ENCODE assay signal across 22 cellular contexts in the genomic region with DNA sequence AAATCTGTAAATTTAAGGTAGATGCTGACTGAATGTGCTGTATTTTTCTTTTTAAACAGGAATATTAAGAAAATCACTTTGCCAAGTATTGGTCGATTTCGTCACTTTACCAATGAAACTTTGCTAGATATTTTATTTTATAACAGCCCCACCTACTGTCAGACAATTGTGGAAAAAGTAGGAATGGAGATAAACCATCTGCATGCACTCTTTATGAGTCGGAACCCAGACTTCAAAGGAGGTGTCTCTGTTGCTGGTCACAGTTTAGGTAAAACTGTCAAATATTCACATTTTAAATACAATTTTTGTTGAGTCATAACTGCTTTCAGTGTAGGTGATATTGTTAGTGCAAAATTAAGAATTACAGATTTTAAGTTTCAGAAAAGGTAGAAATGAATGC. TPM values are rescaled to one million over a fixed set of nuclear protein-coding genes. Genes with fewer than 3 reads are reported as not detected.
DNase-seq lines count a peak whose midpoint lies in the region; ATAC-seq and TF ChIP-seq lines count a peak whose summit lies in the region.
"Had no signal": no experiment of that assay in that cellular context is flagged by ENCODE, and none has a peak within 500 bp of the region (broad histone marks: within the 10 kb centered on the region; RNA-seq: fewer than 3 reads in every experiment).

No MANE protein-coding gene starts in this region.

- H3K36me3 ChIP-seq in osteoblast (ENCODE audit: insufficient read depth, low read length) = peaks cover 80% of the 10 kb centered on the region

- peaks cover 6% of the 10 kb centered on the region for H3K79me2 ChIP-seq in osteoblast (ENCODE audit: insufficient read depth, low read length)

- CTCF ChIA-PET in activated CD4-positive, alpha-beta T cell treated with anti-CD3 and anti-CD28 coated beads for 36 hours (lab: Charles Lee) = no interaction called here

- TF ChIP-seq CTCF in choroid plexus epithelial cell (conservative IDR thresholded peaks at IDR 0.05; ENCODE audit: low read depth, low read length) (no peak), osteoblast (IDR thresholded peaks at IDR 0.05; ENCODE audit: extremely low read depth, low read depth, low read length) (peak; percentile 10)

- H3K4me3 Mint-ChIP-seq in activated CD4-positive, alpha-beta T cell treated with anti-CD3 and anti-CD28 coated beads for 36 hours = no peak overlapping the region
- H3K4me3 Mint-ChIP-seq in activated naive CD8-positive, alpha-beta T cell treated with anti-CD3 and anti-CD28 coated beads for 36 hours = no peak overlapping the region
- H3K4me3 Mint-ChIP-seq: activated CD4-positive, alpha-beta T cell treated with anti-CD3 and anti-CD28 coated beads, Interleukin-2, amount 10 ng/mL, durations not matched to agents 7 days and 5 days had no signal

- DNase-seq in activated CD4-positive, alpha-beta T cell treated with anti-CD3 and anti-CD28 coated beads for 36 hours = no peak
- DNase-seq in activated CD4-positive, alpha-beta T cell treated with anti-CD3 and anti-CD28 coated beads for 48 hours = no peak
- peak; percentile 24 for DNase-seq in OCI-M1 (lab: John Stamatoyannopoulos, UW)
- DNase-seq in choroid plexus epithelial cell (ENCODE audit: low read depth) = peak; percentile 26
- DNase-seq in osteoblast (ENCODE audit: insufficient read length, low spot score, missing footprints) = no peak
- DNase-seq in activated naive CD8-positive, alpha-beta T cell treated with anti-CD3 and anti-CD28 coated beads for 36 hours = no peak
- DNase-seq: activated CD4-positive, alpha-beta T cell treated with anti-CD3 and anti-CD28 coated beads, Interleukin-2, amount 10 ng/mL, durations not matched to agents 7 days and 5 days; activated CD8-positive, alpha-beta memory T cell treated with anti-CD3 and anti-CD28 coated beads, Interleukin-2, amount 50 U/mL, for 48 hours; DMS153; effector CD8-positive, alpha-beta T cell; heart right ventricle; lower lobe of right lung; NCI-H146; NCI-H226; stimulated activated CD4-positive, alpha-beta T cell treated with anti-CD3 and anti-CD28 coated beads, Interleukin-15, amount 100 ng/mL, for 24 hours; SW 1271 had no signal

- H3K4me2 ChIP-seq in osteoblast (ENCODE audit: insufficient read depth, low read length) = no peak overlapping the region
- H3K4me2 ChIP-seq: KMS-11 had no signal

- H3K4me1 Mint-ChIP-seq in activated CD4-positive, alpha-beta T cell treated with anti-CD3 and anti-CD28 coated beads for 36 hours = peaks cover 9% of the 10 kb centered on the region
- peaks cover 8% of the 10 kb centered on the region for H3K4me1 Mint-ChIP-seq in activated naive CD8-positive, alpha-beta T cell treated with anti-CD3 and anti-CD28 coated beads for 36 hours

- no peaks in the 10 kb centered on the region for H4K20me1 ChIP-seq in osteoblast (ENCODE audit: insufficient read depth, low read length)

- no peak overlapping the region for H2AFZ ChIP-seq in osteoblast (ENCODE audit: low read length)

- peak; percentile 30 for ATAC-seq in activated CD4-positive, alpha-beta T cell treated with anti-CD3 and anti-CD28 coated beads for 36 hours
- no peak for ATAC-seq in GM18861 (IDR thresholded peaks at IDR 0.05; ENCODE audit: unreplicated experiment)
- ATAC-seq in GM21619 (IDR thresholded peaks at IDR 0.05; ENCODE audit: unreplicated experiment) = no peak
- ATAC-seq: heart right ventricle, lower lobe of right lung had no signal

- H3K4me1 ChIP-seq in osteoblast (ENCODE audit: insufficient read depth, low read length) = peaks cover 5% of the 10 kb centered on the region
- H3K4me1 ChIP-seq: esophagus muscularis mucosa, lower lobe of right lung, right atrium auricular region, vagina had no signal

- no peaks in the 10 kb centered on the region for H3K27me3 Mint-ChIP-seq in activated CD4-positive, alpha-beta T cell treated with anti-CD3 and anti-CD28 coated beads for 36 hours
- H3K27me3 Mint-ChIP-seq in activated naive CD8-positive, alpha-beta T cell treated with anti-CD3 and anti-CD28 coated beads for 36 hours = no peaks in the 10 kb centered on the region
- H3K27me3 Mint-ChIP-seq: activated CD4-positive, alpha-beta T cell treated with anti-CD3 and anti-CD28 coated beads, Interleukin-2, amount 10 ng/mL, durations not matched to agents 7 days and 5 days had no signal

- H3K9me3 ChIP-seq in osteoblast (ENCODE audit: low read depth, low read length) = no peaks in the 10 kb centered on the region
- H3K9me3 ChIP-seq: esophagus muscularis mucosa, heart right ventricle, lower lobe of right lung, right atrium auricular region, vagina had no signal

- H3K27ac Mint-ChIP-seq in activated CD4-positive, alpha-beta T cell treated with anti-CD3 and anti-CD28 coated beads for 36 hours = no peak overlapping the region
- no peak overlapping the region for H3K27ac Mint-ChIP-seq in activated naive CD8-positive, alpha-beta T cell treated with anti-CD3 and anti-CD28 coated beads for 36 hours
- H3K27ac Mint-ChIP-seq: activated CD4-positive, alpha-beta T cell treated with anti-CD3 and anti-CD28 coated beads, Interleukin-2, amount 10 ng/mL, durations not matched to agents 7 days and 5 days had no signal

- intact Hi-C loops in activated CD4-positive, alpha-beta T cell treated with anti-CD3 and anti-CD28 coated beads for 36 hours (cut with DNase I, micrococcal nuclease) = loop anchor here in 1 of 2 experiments (5.0 kb wide), 1 partner anchor 165 kb away; no protein-coding TSS in a partner anchor

- H3K27ac ChIP-seq in osteoblast (ENCODE audit: low read depth, low read length) = no peak overlapping the region
- H3K27ac ChIP-seq: esophagus muscularis mucosa, heart right ventricle, KMS-11, lower lobe of right lung, right atrium auricular region, vagina had no signal

- POLR2A ChIA-PET in activated CD4-positive, alpha-beta T cell treated with anti-CD3 and anti-CD28 coated beads for 36 hours (lab: Charles Lee) = no interaction called here

- H3K36me3 Mint-ChIP-seq in activated CD4-positive, alpha-beta T cell treated with anti-CD3 and anti-CD28 coated beads for 36 hours (ENCODE audit: low read depth) = peaks cover 57% of the 10 kb centered on the region
- peaks cover 22% of the 10 kb centered on the region for H3K36me3 Mint-ChIP-seq in activated naive CD8-positive, alpha-beta T cell treated with anti-CD3 and anti-CD28 coated beads for 36 hours

- no peaks in the 10 kb centered on the region for H3K9me3 Mint-ChIP-seq in activated CD4-positive, alpha-beta T cell treated with anti-CD3 and anti-CD28 coated beads for 36 hours (ENCODE audit: low read depth)
- H3K9me3 Mint-ChIP-seq in activated naive CD8-positive, alpha-beta T cell treated with anti-CD3 and anti-CD28 coated beads for 36 hours = no peaks in the 10 kb centered on the region
- H3K9me3 Mint-ChIP-seq: activated CD4-positive, alpha-beta T cell treated with anti-CD3 and anti-CD28 coated beads, Interleukin-2, amount 10 ng/mL, durations not matched to agents 7 days and 5 days had no signal

- no peaks in the 10 kb centered on the region for H3K27me3 ChIP-seq in osteoblast (ENCODE audit: insufficient read depth, low read length)
- H3K27me3 ChIP-seq: esophagus muscularis mucosa, heart right ventricle, right atrium auricular region, vagina had no signal

- no peak overlapping the region for H3K4me3 ChIP-seq in choroid plexus epithelial cell (ENCODE audit: low read depth, low read length)
- H3K4me3 ChIP-seq in osteoblast (ENCODE audit: insufficient read depth, low read length) = no peak overlapping the region
- H3K4me3 ChIP-seq: esophagus muscularis mucosa, heart right ventricle, lower lobe of right lung, right atrium auricular region, vagina had no signal

RNA-seq across cellular contexts. Expression of gene SEC23IP, which starts 25.2 kb away (rescaled TPM):
- total RNA-seq in activated CD4-positive, alpha-beta T cell treated with anti-CD3 and anti-CD28 coated beads for 36 hours = 10 to 100 TPM; 70.3 to 87.2 TPM
- total RNA-seq in osteoblast = 28.6 and 38.6 TPM in 2 replicates
- 10 to 100 TPM; 79.8 to 88.6 TPM for total RNA-seq in activated naive CD8-positive, alpha-beta T cell treated with anti-CD3 and anti-CD28 coated beads for 36 hours

RNA-seq across cellular contexts. Expression of gene MCMBP, which starts 45.1 kb away (rescaled TPM):
- total RNA-seq in activated CD4-positive, alpha-beta T cell treated with anti-CD3 and anti-CD28 coated beads for 36 hours = 10 to 100 TPM; 90.6 to 94.8 TPM
- 47.7 and 48.1 TPM in 2 replicates for total RNA-seq in osteoblast
- total RNA-seq in activated naive CD8-positive, alpha-beta T cell treated with anti-CD3 and anti-CD28 coated beads for 36 hours = 100 to 1,000 TPM; 120 to 121 TPM

Comparison
In these comparisons a context has a peak if more than half of its experiments do, and no peak if none do; other contexts are left out.
1. DNase-seq: peak in OCI-M1 (single experiment) and choroid plexus epithelial cell (single experiment); none in activated CD4-positive, alpha-beta T cell treated with anti-CD3 and anti-CD28 coated beads for 36 hours (single experiment), activated CD4-positive, alpha-beta T cell treated with anti-CD3 and anti-CD28 coated beads for 48 hours (single experiment), osteoblast (single experiment) and activated naive CD8-positive, alpha-beta T cell treated with anti-CD3 and anti-CD28 coated beads for 36 hours (single experiment).